ENCODE assay signal across 9 cellular contexts in the genomic region with DNA sequence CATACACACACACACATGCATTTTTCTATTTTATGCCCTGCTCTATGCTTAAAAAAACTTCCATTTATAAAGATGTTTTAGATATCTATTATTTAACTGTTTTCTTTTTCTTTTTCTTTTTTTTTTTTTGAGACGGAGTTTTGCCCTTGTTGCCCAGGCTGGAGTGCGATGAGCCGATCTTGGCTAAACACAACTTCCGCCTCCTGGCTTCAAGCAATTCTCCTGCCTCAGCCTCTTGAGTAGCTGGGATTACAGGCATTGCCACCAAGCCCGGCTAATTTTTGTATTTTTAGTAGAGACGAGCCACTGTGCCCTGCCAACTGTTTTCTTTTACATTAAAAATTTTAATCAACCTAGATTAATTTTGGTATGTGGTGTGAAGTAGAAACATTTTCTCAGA. TPM values are rescaled to one million over a fixed set of nuclear protein-coding genes. Genes with fewer than 3 reads are reported as not detected.
"Had no signal": no experiment of that assay in that cellular context is flagged by ENCODE, and none has a peak within 500 bp of the region (broad histone marks: within the 10 kb centered on the region; RNA-seq: fewer than 3 reads in every experiment).

No MANE protein-coding gene starts in this region.

- H3K27ac ChIP-seq: GM23248 had no signal

- H3K36me3 ChIP-seq: HAP-1 had no signal

- DNase-seq: GM23248, GOT3, H7, H9, HCEC 1CT, HFFc6 had no signal

- H3K4me3 ChIP-seq: GM23248, GM23338, HAP-1 had no signal

RNA-seq across cellular contexts. Expression of gene MYO1G, which starts 47.9 kb away (rescaled TPM):
- total RNA-seq: GM23248, H4, H7, HFFc6 had no signal
